In the genomic region with DNA sequence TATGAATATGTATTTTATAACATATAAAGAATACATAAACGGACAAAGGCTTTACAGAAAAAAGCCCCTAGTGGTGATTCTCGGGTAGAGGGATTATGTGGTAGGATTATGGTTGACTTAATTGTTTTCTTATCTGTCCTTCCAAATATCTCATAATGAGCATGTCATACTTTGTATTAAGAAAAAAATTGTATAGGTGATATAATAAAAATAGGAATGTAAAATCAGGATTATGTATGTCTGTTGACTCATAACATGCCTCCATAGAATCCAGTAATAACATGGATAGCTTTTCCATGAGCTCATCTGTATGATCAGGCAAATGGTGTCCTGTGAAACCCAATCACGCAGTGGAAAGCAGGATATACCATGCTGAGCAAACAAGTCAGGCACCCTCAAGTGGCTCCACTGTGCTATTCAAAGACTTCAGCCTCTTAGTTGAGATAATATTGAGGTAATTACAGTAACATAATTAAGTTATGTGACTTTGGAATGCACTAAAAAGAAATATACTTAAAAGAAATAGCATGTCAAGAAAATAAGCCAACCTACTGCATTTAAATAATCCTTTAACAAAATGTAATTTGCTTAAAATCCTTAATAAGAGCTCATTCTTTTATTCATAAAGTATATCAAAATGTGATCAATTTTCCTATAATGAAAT, we compare ENCODE assay signal across 9 cellular contexts. TPM values are rescaled to one million over a fixed set of nuclear protein-coding genes. Genes with fewer than 3 reads are reported as not detected.
DNase-seq lines count a peak whose midpoint lies in the region; ATAC-seq and TF ChIP-seq lines count a peak whose summit lies in the region.
"Had no signal": no experiment of that assay in that cellular context is flagged by ENCODE, and none has a peak within 500 bp of the region (broad histone marks: within the 10 kb centered on the region; RNA-seq: fewer than 3 reads in every experiment).

No MANE protein-coding gene starts in this region.

- H3K18ac ChIP-seq in trophoblast cell (ENCODE audit: low read length): no peak overlapping the region

- H3K79me2 ChIP-seq in trophoblast cell (ENCODE audit: control insufficient read depth, insufficient read depth, low read length, poor library complexity): no peaks in the 10 kb centered on the region

- no peaks in the 10 kb centered on the region for H3K36me3 ChIP-seq in colonic mucosa
- no peaks in the 10 kb centered on the region for H3K36me3 ChIP-seq in trophoblast cell (ENCODE audit: control insufficient read depth in 1 of 2, insufficient read depth in 2 of 2, low read length in 2 of 2)
- H3K36me3 ChIP-seq: BLaER1 treated with 17β-estradiol and CSF1 and Interleukin-3, amounts not matched to agents 10 nM and 100 nM had no signal

- no peak for ATAC-seq in left lobe of liver
- no peak for ATAC-seq in GM21717 (IDR thresholded peaks at IDR 0.05; ENCODE audit: unreplicated experiment)

- H3K4me3 ChIP-seq in colonic mucosa: no peak overlapping the region
- H3K4me3 ChIP-seq in trophoblast cell (ENCODE audit: low read depth, low read length): no peak overlapping the region
- H3K4me3 ChIP-seq: BLaER1 treated with 17β-estradiol and CSF1 and Interleukin-3, amounts not matched to agents 10 nM and 100 nM had no signal

- WGBS in trophoblast cell (ENCODE audit: extremely low coverage, insufficient coverage, insufficient read length): no CpG with 5 or more reads among the region's 3 CpGs

- H4K91ac ChIP-seq in trophoblast cell (ENCODE audit: low read depth, low read length): no peak overlapping the region

- peak; percentile 6 for DNase-seq in NCI-H2029 (lab: John Stamatoyannopoulos, UW)
- no peak for DNase-seq in NCI-H2029 treated with DMSO at 0.1 percent for 48 hours (lab: John Stamatoyannopoulos, UW)
- DNase-seq in NCI-H226: peak; percentile 80
- no peak for DNase-seq in colonic mucosa
- DNase-seq in trophoblast cell: peak; percentile 80 to 93
- no peak for DNase-seq in left lobe of liver (ENCODE audit: low spot score)
- no peak for DNase-seq in NCI-H1436 (lab: John Stamatoyannopoulos, UW)

- H2BK120ac ChIP-seq in trophoblast cell (ENCODE audit: insufficient read depth, low read length, poor library complexity): no peak overlapping the region

- no peaks in the 10 kb centered on the region for H3K9me3 ChIP-seq in colonic mucosa
- H3K9me3 ChIP-seq in trophoblast cell (ENCODE audit: insufficient read depth, low read depth, low read length): no peaks in the 10 kb centered on the region
- H3K9me3 ChIP-seq: BLaER1 treated with 17β-estradiol and CSF1 and Interleukin-3, amounts not matched to agents 10 nM and 100 nM had no signal

- H3K4ac ChIP-seq in trophoblast cell (ENCODE audit: low read depth, low read length): no peak overlapping the region

- no peaks in the 10 kb centered on the region for H3K4me1 ChIP-seq in colonic mucosa
- peaks cover 2 to 5% of the 10 kb centered on the region in 2 experiments for H3K4me1 ChIP-seq in trophoblast cell (ENCODE audit: control insufficient read depth in 1 of 2, insufficient read depth in 2 of 2, low read length in 2 of 2)

- no peak overlapping the region for H2AFZ ChIP-seq in trophoblast cell (ENCODE audit: insufficient read depth, low read length, poor library complexity)

- H3K14ac ChIP-seq in trophoblast cell (ENCODE audit: low read length): no peak overlapping the region

- H3K9ac ChIP-seq in colonic mucosa (ENCODE audit: low read depth in 2 of 2, low read length in 2 of 2) (no peak overlapping the region), trophoblast cell (ENCODE audit: low read length) (no peak overlapping the region)
- H3K9ac ChIP-seq: BLaER1 treated with 17β-estradiol and CSF1 and Interleukin-3, amounts not matched to agents 10 nM and 100 nM had no signal

- H2AK5ac ChIP-seq in trophoblast cell (ENCODE audit: low read length): no peak overlapping the region

- no peak overlapping the region for H2BK12ac ChIP-seq in trophoblast cell (ENCODE audit: low read length)

- peak; percentile 41 for TF ChIP-seq CTCF in colonic mucosa (IDR thresholded peaks at IDR 0.05)

- no peaks in the 10 kb centered on the region for H3K79me1 ChIP-seq in trophoblast cell (ENCODE audit: low read length)

- no peak overlapping the region for H4K8ac ChIP-seq in trophoblast cell (ENCODE audit: low read depth, low read length)

- no peak overlapping the region for H2BK5ac ChIP-seq in trophoblast cell (ENCODE audit: low read depth, low read length, poor library complexity)

- H3K27me3 ChIP-seq in colonic mucosa (no peaks in the 10 kb centered on the region), trophoblast cell (ENCODE audit: insufficient read depth, low read length) (no peaks in the 10 kb centered on the region)
- H3K27me3 ChIP-seq: BLaER1 treated with 17β-estradiol and CSF1 and Interleukin-3, amounts not matched to agents 10 nM and 100 nM had no signal

- no peak overlapping the region for H3K23ac ChIP-seq in trophoblast cell (ENCODE audit: low read length)

- no peak overlapping the region for H4K12ac ChIP-seq in trophoblast cell (ENCODE audit: low read depth, low read length)

- no peak overlapping the region for H3K4me2 ChIP-seq in trophoblast cell (ENCODE audit: low read length)
- H3K4me2 ChIP-seq: BLaER1 treated with 17β-estradiol and CSF1 and Interleukin-3, amounts not matched to agents 10 nM and 100 nM had no signal

- H3K27ac ChIP-seq in colonic mucosa (no peak overlapping the region), trophoblast cell (ENCODE audit: low read depth, low read length) (no peak overlapping the region)
- H3K27ac ChIP-seq: BLaER1 treated with 17β-estradiol and CSF1 and Interleukin-3, amounts not matched to agents 10 nM and 100 nM had no signal

- intact Hi-C loops in colonic mucosa (cut with DNase I): no loop called here

RNA-seq across cellular contexts. Expression of a gene that starts 39.6 kb away (rescaled TPM):
- total RNA-seq in colonic mucosa: 100 to 1,000 TPM; 138 to 141 TPM
- 15.5 and 16.5 TPM in 2 replicates for polyA plus RNA-seq in trophoblast cell (2013)
- total RNA-seq in left lobe of liver: 16.4 TPM

RNA-seq across cellular contexts. Expression of a gene that starts 50.1 kb away (rescaled TPM):
- 10 to 100 TPM; 75.0 to 94.1 TPM for total RNA-seq in colonic mucosa
- polyA plus RNA-seq in trophoblast cell (2013): 59.8 and 60.8 TPM in 2 replicates
- total RNA-seq in left lobe of liver: 33.3 TPM

Comparison
In these comparisons a context has a peak if more than half of its experiments do, and no peak if none do; other contexts are left out.
1. DNase-seq: peak in NCI-H2029 (single experiment), NCI-H226 (single experiment) and trophoblast cell (2 of 2); none in NCI-H2029 treated with DMSO at 0.1 percent for 48 hours (single experiment), colonic mucosa (single experiment), left lobe of liver (single experiment) and NCI-H1436 (single experiment).